In genomic region chr2:42714686-42715085, GRCh38 we compare ENCODE assay signal across 32 cellular contexts. TPM values are rescaled to one million over a fixed set of nuclear protein-coding genes. Genes with fewer than 3 reads are reported as not detected.
"Had no signal": no experiment of that assay in that cellular context is flagged by ENCODE, and none has a peak within 500 bp of the region (broad histone marks: within the 10 kb centered on the region; RNA-seq: fewer than 3 reads in every experiment).

No MANE protein-coding gene starts in this region.

- FAIRE-seq: frontal cortex had no signal

- H3K9me3 ChIP-seq: body of pancreas, colonic mucosa had no signal

- H3K4me3 Mint-ChIP-seq: activated CD4-positive, alpha-beta T cell treated with anti-CD3 and anti-CD28 coated beads for 36 hours; activated CD8-positive, alpha-beta T cell treated with anti-CD3 and anti-CD28 coated beads for 36 hours; activated naive CD8-positive, alpha-beta T cell; activated T-cell treated with anti-CD3 and anti-CD28 coated beads, Interleukin-2, amount 50 U/mL, for 4 hours; activated T-helper 17 cell treated with anti-CD3 and anti-CD28 coated beads, Interleukin-2, amount 50 U/mL, for 72 hours; T-helper 17 cell; T-helper 2 cell treated with Interferon-gamma antibody and Interleukin-4, amounts not matched to agents 5 μg/mL and 100 μg/mL, for 36 hours had no signal

- H3K4me1 Mint-ChIP-seq: activated T-helper 17 cell treated with anti-CD3 and anti-CD28 coated beads, Interleukin-2, amount 50 U/mL, for 72 hours had no signal

- H3K4me3 ChIP-seq: body of pancreas, cardiac muscle cell, colonic mucosa had no signal

- H3K27ac ChIP-seq: body of pancreas, cardiac muscle cell, colonic mucosa, WERI-Rb-1 had no signal

- DNase-seq: activated CD4-positive, alpha-beta T cell treated with anti-CD3 and anti-CD28 coated beads for 36 hours; activated CD4-positive, alpha-beta T cell treated with anti-CD3 and anti-CD28 coated beads, Interleukin-2, amount 50 U/mL, for 1 hour; activated CD4-positive, alpha-beta T cell treated with anti-CD3 and anti-CD28 coated beads, Interleukin-2, amount 50 U/mL, for 48 hours; activated CD4-positive, CD25-positive, alpha-beta regulatory T cell; activated CD4-positive, CD25-positive, alpha-beta regulatory T cell treated with anti-CD3 and anti-CD28 coated beads, Interleukin-2, amount 50 U/mL, for 72 hours; activated CD8-positive, alpha-beta memory T cell treated with anti-CD3 and anti-CD28 coated beads for 24 hours; activated CD8-positive, alpha-beta T cell treated with anti-CD3 and anti-CD28 coated beads for 36 hours; activated effector memory CD4-positive, alpha-beta T cell treated with Interleukin-2 at 50 U/mL for 16 hours; activated gamma-delta T cell treated with Interleukin-2 at 50 U/mL for 16 hours; activated naive CD4-positive, alpha-beta T cell treated with anti-CD3 and anti-CD28 coated beads, Interleukin-2, amount 50 U/mL, for 16 hours; activated naive CD4-positive, alpha-beta T cell treated with Interleukin-2 at 50 U/mL for 16 hours; activated T-cell treated with anti-CD3 and anti-CD28 coated beads, Interleukin-2, amount 50 U/mL, for 4 hours; amniotic stem cell; anterior cingulate cortex; body of pancreas; central memory CD4-positive, alpha-beta T cell; cerebellar nuclear complex; colonic mucosa; effector CD8-positive, alpha-beta T cell; foreskin fibroblast; head of caudate nucleus; T-helper 1 cell; T-helper 17 cell; T1000; WERI-Rb-1 had no signal

- H3K27me3 Mint-ChIP-seq: activated CD4-positive, alpha-beta T cell treated with anti-CD3 and anti-CD28 coated beads for 36 hours; activated CD8-positive, alpha-beta T cell treated with anti-CD3 and anti-CD28 coated beads for 36 hours; activated naive CD8-positive, alpha-beta T cell; activated T-helper 17 cell treated with anti-CD3 and anti-CD28 coated beads, Interleukin-2, amount 50 U/mL, for 72 hours; T-helper 17 cell had no signal

- H3K27me3 ChIP-seq: body of pancreas, cardiac muscle cell, colonic mucosa had no signal

- H3K27ac Mint-ChIP-seq: activated CD4-positive, alpha-beta T cell treated with anti-CD3 and anti-CD28 coated beads for 36 hours; activated CD8-positive, alpha-beta T cell treated with anti-CD3 and anti-CD28 coated beads for 36 hours; activated naive CD8-positive, alpha-beta T cell; activated T-helper 17 cell treated with anti-CD3 and anti-CD28 coated beads, Interleukin-2, amount 50 U/mL, for 72 hours; T-helper 17 cell; T-helper 2 cell treated with Interferon-gamma antibody and Interleukin-4, amounts not matched to agents 5 μg/mL and 100 μg/mL, for 36 hours had no signal

- H3K9me3 Mint-ChIP-seq: activated CD8-positive, alpha-beta T cell treated with anti-CD3 and anti-CD28 coated beads for 36 hours; activated T-cell treated with anti-CD3 and anti-CD28 coated beads, Interleukin-2, amount 50 U/mL, for 4 hours; activated T-helper 17 cell treated with anti-CD3 and anti-CD28 coated beads, Interleukin-2, amount 50 U/mL, for 72 hours; T-helper 2 cell treated with Interferon-gamma antibody and Interleukin-4, amounts not matched to agents 5 μg/mL and 100 μg/mL, for 36 hours had no signal

- H3K4me1 ChIP-seq: body of pancreas, colonic mucosa had no signal

- H3K36me3 ChIP-seq: colonic mucosa had no signal

RNA-seq across cellular contexts. Expression of gene OXER1, which starts 49.2 kb away (rescaled TPM):
- total RNA-seq: dermis microvascular lymphatic vessel endothelial cell, epithelial cell of proximal tubule, frontal cortex had no signal
